In genomic region chr11:34431979-34432378, GRCh38 we compare ENCODE assay signal across 21 cellular contexts. TPM values are rescaled to one million over a fixed set of nuclear protein-coding genes. Genes with fewer than 3 reads are reported as not detected.
"Had no signal": no experiment of that assay in that cellular context is flagged by ENCODE, and none has a peak within 500 bp of the region (broad histone marks: within the 10 kb centered on the region; RNA-seq: fewer than 3 reads in every experiment).

No MANE protein-coding gene starts in this region.

- H3K4me2 ChIP-seq: smooth muscle cell had no signal

- H3K4me3 Mint-ChIP-seq: activated CD8-positive, alpha-beta T cell treated with anti-CD3 and anti-CD28 coated beads for 36 hours; effector memory CD8-positive, alpha-beta T cell; memory B cell had no signal

- H3K4me3 ChIP-seq: ascending aorta, breast epithelium, mucosa of descending colon, prostate gland, smooth muscle cell, suprapubic skin had no signal

- H3K9me3 Mint-ChIP-seq: activated CD8-positive, alpha-beta T cell treated with anti-CD3 and anti-CD28 coated beads for 36 hours; effector memory CD8-positive, alpha-beta T cell; memory B cell; naive thymus-derived CD8-positive, alpha-beta T cell had no signal

- H3K27ac Mint-ChIP-seq: activated CD8-positive, alpha-beta T cell treated with anti-CD3 and anti-CD28 coated beads for 36 hours; effector memory CD8-positive, alpha-beta T cell; memory B cell; naive thymus-derived CD8-positive, alpha-beta T cell had no signal

- H3K27ac ChIP-seq: ascending aorta, breast epithelium, prostate gland, suprapubic skin had no signal

- ATAC-seq: activated CD8-positive, alpha-beta T cell treated with anti-CD3 and anti-CD28 coated beads for 36 hours; effector memory CD8-positive, alpha-beta T cell; left ventricle myocardium superior; mucosa of descending colon; naive thymus-derived CD8-positive, alpha-beta T cell; right cardiac atrium; stimulated activated naive CD8-positive, alpha-beta T cell treated with anti-CD3 and anti-CD28 coated beads, Interleukin-15, Interleukin-2, amounts not matched to agents 100 U/mL and 50 U/mL, for 24 hours had no signal

- H3K36me3 Mint-ChIP-seq: memory B cell; naive thymus-derived CD8-positive, alpha-beta T cell had no signal

- H3K27me3 ChIP-seq: ascending aorta, breast epithelium, suprapubic skin had no signal

- H3K4me1 ChIP-seq: ascending aorta, breast epithelium, prostate gland had no signal

- H3K36me3 ChIP-seq: ascending aorta, breast epithelium, prostate gland, suprapubic skin had no signal

- H3K9me3 ChIP-seq: ascending aorta, breast epithelium, mucosa of descending colon, prostate gland, suprapubic skin had no signal

- DNase-seq: activated CD4-positive, alpha-beta T cell treated with anti-CD3 and anti-CD28 coated beads for 4 hours; activated CD8-positive, alpha-beta memory T cell treated with anti-CD3 and anti-CD28 coated beads, Interleukin-2, amount 50 U/mL, for 48 hours; activated CD8-positive, alpha-beta T cell treated with anti-CD3 and anti-CD28 coated beads for 36 hours; activated naive CD4-positive, alpha-beta T cell treated with Interleukin-2 at 50 U/mL for 16 hours; cerebellar nuclear complex; effector memory CD8-positive, alpha-beta T cell; foreskin melanocyte; left ventricle myocardium superior; mucosa of descending colon; naive thymus-derived CD8-positive, alpha-beta T cell; right cardiac atrium; stimulated activated CD4-positive, alpha-beta T cell treated with anti-CD3 and anti-CD28 coated beads, Interleukin-4, amount 100 ng/mL, for 4 hours; stimulated activated CD8-positive, alpha-beta memory T cell treated with anti-CD3 and anti-CD28 coated beads, Interleukin-4, amount 100 ng/mL, for 48 hours; stimulated activated naive CD8-positive, alpha-beta T cell treated with anti-CD3 and anti-CD28 coated beads, Interleukin-15, Interleukin-2, amounts not matched to agents 100 U/mL and 50 U/mL, for 24 hours; trophoblast cell had no signal

RNA-seq across cellular contexts. Expression of gene CAT, which starts 6.8 kb away (rescaled TPM):
- total RNA-seq: smooth muscle cell had no signal
- polyA plus RNA-seq: smooth muscle cell had no signal
